In genomic region chr3:48564022-48564421, GRCh38 we compare ENCODE assay signal across 1 cellular context.
TF ChIP-seq lines count a peak whose summit lies in the region.

No MANE protein-coding gene starts in this region.

TF ChIP-seq in WTC11, 78 proteins besides CTCF, POLR2A, EP300 and RAD21 (continued from another document):
- TF ChIP-seq AFF4 (CRISPR knock-in tag; IDR thresholded peaks at IDR 0.05; ENCODE audit: borderline replicate concordance) (no peak), ZBTB21 (CRISPR knock-in tag; IDR thresholded peaks at IDR 0.05; ENCODE audit: borderline replicate concordance) (no peak), SMAD3 (CRISPR knock-in tag; IDR thresholded peaks at IDR 0.05; ENCODE audit: borderline replicate concordance) (no peak), TCF7 (CRISPR knock-in tag; IDR thresholded peaks at IDR 0.05; ENCODE audit: low read depth) (no peak), RORB (CRISPR knock-in tag; IDR thresholded peaks at IDR 0.05) (no peak), ZNF532 (CRISPR knock-in tag; IDR thresholded peaks at IDR 0.05; ENCODE audit: borderline replicate concordance) (no peak), MAX (CRISPR knock-in tag; IDR thresholded peaks at IDR 0.05) (no peak), PRDM15 (CRISPR knock-in tag; IDR thresholded peaks at IDR 0.05) (no peak), GTF2I (CRISPR knock-in tag; conservative IDR thresholded peaks at IDR 0.05) (no peak), E2F4 (CRISPR knock-in tag; IDR thresholded peaks at IDR 0.05; ENCODE audit: borderline replicate concordance, low read depth) (no peak)
